In the genomic region with DNA sequence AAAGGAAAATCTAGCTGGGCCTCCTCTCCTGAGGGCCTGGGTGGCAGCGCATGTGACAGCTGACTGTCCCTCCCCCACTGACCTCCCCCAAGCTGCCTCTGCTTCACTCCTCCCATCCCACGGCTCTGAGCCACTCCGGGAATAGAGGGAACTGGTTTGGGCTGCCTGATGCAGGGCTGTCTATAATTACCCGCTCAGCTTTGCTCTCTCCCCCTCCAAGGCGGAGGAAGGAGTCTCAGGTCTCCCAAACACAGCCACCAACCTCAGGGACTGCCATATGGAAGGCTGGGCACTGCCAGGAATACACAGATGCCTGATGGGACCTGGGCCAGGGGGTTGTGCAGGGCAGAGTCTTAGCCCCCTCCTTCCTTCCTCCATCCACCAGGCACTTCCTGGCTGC, we compare ENCODE assay signal across 12 cellular contexts. TPM values are rescaled to one million over a fixed set of nuclear protein-coding genes. Genes with fewer than 3 reads are reported as not detected.
A peak's percentile ranks its signal among the peaks of the same experiment; 100 is the strongest.
DNase-seq lines count a peak whose midpoint lies in the region; ATAC-seq and TF ChIP-seq lines count a peak whose summit lies in the region.
"Had no signal": no experiment of that assay in that cellular context is flagged by ENCODE, and none has a peak within 500 bp of the region (broad histone marks: within the 10 kb centered on the region; RNA-seq: fewer than 3 reads in every experiment).

No MANE protein-coding gene starts in this region.

- ATAC-seq in heart right ventricle (peak; percentile 64 to 91 (median 88)), HG03469 (IDR thresholded peaks at IDR 0.05; ENCODE audit: unreplicated experiment) (no peak)

- H3K4me3 ChIP-seq in heart right ventricle = peak overlapping the region in 1 of 10 donors; percentile 11

- H3K36me3 ChIP-seq in heart right ventricle = peaks cover 0 to 48% (median 14%) of the 10 kb centered on the region in 9 donors

- intact Hi-C loops in heart right ventricle (cut with DNase I) = loop anchor here in 1 of 10 donors (10.0 kb wide), 1 partner anchor 72 kb away; no protein-coding TSS in a partner anchor
- intact Hi-C loops in posterior cingulate gyrus (cut with DNase I) = loop anchor here (2.0 kb wide), 1 partner anchor 64 kb away; no protein-coding TSS in a partner anchor

- H3K4me1 ChIP-seq in heart right ventricle = peaks cover 28 to 74% (median 64%) of the 10 kb centered on the region in 9 donors

- in situ Hi-C loops in GM13976 (cut with MboI; ENCODE audit: low sequenced_read_pairs, unreplicated experiment) = no loop called here

- peak; percentile 36 for DNase-seq in ELF-1 (ENCODE audit: low read depth, low spot score)
- DNase-seq in heart right ventricle = peak in 1 of 2 donors; percentile 75
- DNase-seq in posterior cingulate gyrus = peak in 8 of 10 donors; percentile 49 to 94 (median 68)
- no peak for DNase-seq in COLO668 (lab: John Stamatoyannopoulos, UW; ENCODE audit: unreplicated experiment)
- no peak for DNase-seq in effector CD4-positive, alpha-beta T cell
- no peak for DNase-seq in GM13976 (ENCODE audit: low spot score)
- DNase-seq: activated CD4-positive, alpha-beta T cell treated with anti-CD3 and anti-CD28 coated beads, Interleukin-2, amount 50 U/mL, for 1 hour; activated naive CD4-positive, alpha-beta T cell treated with anti-CD3 and anti-CD28 coated beads, Interleukin-2, amount 50 U/mL, for 16 hours; KBM-7; stimulated activated CD4-positive, alpha-beta T cell treated with anti-CD3 and anti-CD28 coated beads, Interleukin-1b, Interleukin-23, amount 100 ng/mL, for 48 hours had no signal

- 38 to 41% methylated on average over 5 of the region's 5 CpGs for WGBS in heart right ventricle, 2 donors

- TF ChIP-seq CTCF in VCaP (conservative IDR thresholded peaks at IDR 0.05) = no peak
- TF ChIP-seq CTCF in heart right ventricle (IDR thresholded peaks at IDR 0.05) = no peak
- no peak for TF ChIP-seq CTCF in GM13976 (IDR thresholded peaks at IDR 0.05; ENCODE audit: borderline replicate concordance, control extremely low read depth, extremely low read depth, insufficient read depth, missing control alignments)

- no peaks in the 10 kb centered on the region for H3K9me3 ChIP-seq in heart right ventricle

- peak overlapping the region; percentile 96 for H3K27ac ChIP-seq in VCaP
- peak overlapping the region; percentile 21 to 96 (median 74) for H3K27ac ChIP-seq in heart right ventricle

- H3K27me3 ChIP-seq in heart right ventricle = no peaks in the 10 kb centered on the region

RNA-seq across cellular contexts. Expression of a gene that starts 7.8 kb away (rescaled TPM):
- total RNA-seq in heart right ventricle = 100 to 1,000 TPM; 115 to 183 (median 121) TPM
- polyA plus RNA-seq in heart right ventricle = 100 to 1,000 TPM; 133 to 135 TPM

RNA-seq across cellular contexts. Expression of a gene that starts 23.0 kb away (rescaled TPM):
- 10 to 100 TPM in 3 of 10 donors, 1 to 10 TPM in 7; 4.0 to 11.8 (median 8.1) TPM for total RNA-seq in heart right ventricle
- polyA plus RNA-seq in heart right ventricle = 10 to 100 TPM; 11.1 to 35.6 TPM

RNA-seq across cellular contexts. Expression of a gene that starts 35.3 kb away (rescaled TPM):
- under 1 TPM in 7 of 10 donors, not detected in 3; 0.11 to 0.64 (median 0.15) TPM for total RNA-seq in heart right ventricle
- under 1 TPM; 0.03 to 0.22 TPM for polyA plus RNA-seq in heart right ventricle

Comparison
In these comparisons a context has a peak if more than half of its experiments do, and no peak if none do; other contexts are left out.
1. DNase-seq: peak in ELF-1 (single experiment) and posterior cingulate gyrus (8 of 10); none in COLO668 (single experiment), effector CD4-positive, alpha-beta T cell (single experiment) and GM13976 (single experiment).